8 cellular contexts compared by ENCODE assay signal in genomic region chr18:79963658-79964329, GRCh38. TPM values are rescaled to one million over a fixed set of nuclear protein-coding genes. Genes with fewer than 3 reads are reported as not detected.
DNase-seq lines count a peak whose midpoint lies in the region; TF ChIP-seq lines count a peak whose summit lies in the region.

No MANE protein-coding gene starts in this region.

- CTCF ChIA-PET in activated CD4-positive, alpha-beta memory T cell treated with anti-CD3 and anti-CD28 coated beads for 36 hours (lab: Charles Lee) = interaction anchor here (0.7 to 1.4 kb wide), 7 partner anchors 10 to 284 kb away, joined by 3 to 7 read pairs (median 4); partner anchors contain the start of genes CTDP1 and SLC66A2

- H3K36me3 Mint-ChIP-seq in activated CD4-positive, alpha-beta memory T cell treated with anti-CD3 and anti-CD28 coated beads for 36 hours = no peaks in the 10 kb centered on the region

- H3K9ac ChIP-seq in skeletal muscle tissue (ENCODE audit: low read depth in 1 of 3, low read length in 3 of 3) = peak overlapping the region; percentile 72 to 88 (median 77)

- peaks cover 19% of the 10 kb centered on the region for H3K4me1 ChIP-seq in left ventricle myocardium inferior
- H3K4me1 ChIP-seq in skeletal muscle tissue (ENCODE audit: control insufficient read depth in 3 of 3, insufficient read depth in 3 of 3, low read length in 3 of 3) = peaks cover 6 to 11% (median 8%) of the 10 kb centered on the region in 3 donors

- H3K4me3 ChIP-seq in GM12875 (ENCODE audit: low read depth, low read length) (peak overlapping the region; percentile 60), left ventricle myocardium inferior (peak overlapping the region; percentile 77), skeletal muscle tissue (ENCODE audit: low read length in 3 of 3) (peak overlapping the region; percentile 73 to 76 (median 75))

- DNase-seq in activated CD4-positive, alpha-beta memory T cell treated with anti-CD3 and anti-CD28 coated beads for 36 hours = no peak
- DNase-seq in left ventricle myocardium inferior = no peak
- no peak for DNase-seq in retina
- no peak for DNase-seq in SHP77 (lab: John Stamatoyannopoulos, UW)
- DNase-seq in putamen (ENCODE audit: low spot score) = no peak
- no peak for DNase-seq in SIG-M5 (lab: John Stamatoyannopoulos, UW)

- H3K4me3 Mint-ChIP-seq in activated CD4-positive, alpha-beta memory T cell treated with anti-CD3 and anti-CD28 coated beads for 36 hours = peak overlapping the region; percentile 49

- H3K27ac ChIP-seq in left ventricle myocardium inferior (replicated peaks) (peak overlapping the region; percentile 81), skeletal muscle tissue (ENCODE audit: low read depth, low read length) (peak overlapping the region; percentile 13)

- no peaks in the 10 kb centered on the region for H3K9me3 Mint-ChIP-seq in activated CD4-positive, alpha-beta memory T cell treated with anti-CD3 and anti-CD28 coated beads for 36 hours

- POLR2A ChIA-PET in activated CD4-positive, alpha-beta memory T cell treated with anti-CD3 and anti-CD28 coated beads for 36 hours (lab: Charles Lee) = interaction anchor here (1.2 to 1.7 kb wide), 2 partner anchors 12 to 24 kb away, joined by 6 to 8 read pairs; partner anchors contain the start of genes SLC66A2 and TXNL4A

- intact Hi-C loops in activated CD4-positive, alpha-beta memory T cell treated with anti-CD3 and anti-CD28 coated beads for 36 hours (cut with micrococcal nuclease) = loop anchor here (1.0 to 10.0 kb wide), 4 partner anchors 12 to 559 kb away; partner anchors contain the start of gene SLC66A2
- intact Hi-C loops in left ventricle myocardium inferior (cut with micrococcal nuclease) = no loop called here

- H3K27me3 Mint-ChIP-seq in activated CD4-positive, alpha-beta memory T cell treated with anti-CD3 and anti-CD28 coated beads for 36 hours = peaks cover 4% of the 10 kb centered on the region

- TF ChIP-seq CTCF in GM12875 (IDR thresholded peaks at IDR 0.05; ENCODE audit: borderline replicate concordance, insufficient read depth, low read depth, low read length) (no peak), left ventricle myocardium inferior (IDR thresholded peaks at IDR 0.05; ENCODE audit: borderline replicate concordance) (no peak)

- no peaks in the 10 kb centered on the region for H3K9me3 ChIP-seq in left ventricle myocardium inferior (replicated peaks)
- no peaks in the 10 kb centered on the region for H3K9me3 ChIP-seq in skeletal muscle tissue (ENCODE audit: control insufficient read depth in 3 of 3, low read length in 3 of 3)

- H3K27me3 ChIP-seq in left ventricle myocardium inferior (ENCODE audit: low read depth) (peaks cover 17% of the 10 kb centered on the region), skeletal muscle tissue (ENCODE audit: control insufficient read depth in 3 of 3, insufficient read depth in 3 of 3, low read length in 3 of 3) (peaks cover 0 to 14% (median 6%) of the 10 kb centered on the region in 3 donors)

- H3K36me3 ChIP-seq in left ventricle myocardium inferior (peaks cover 7% of the 10 kb centered on the region), skeletal muscle tissue (ENCODE audit: control insufficient read depth in 3 of 3, insufficient read depth in 3 of 3, low read length in 3 of 3) (peaks cover 0 to 4% (median 2%) of the 10 kb centered on the region in 3 donors)

- H3K4me1 Mint-ChIP-seq in activated CD4-positive, alpha-beta memory T cell treated with anti-CD3 and anti-CD28 coated beads for 36 hours (ENCODE audit: low read depth) = peaks cover 35% of the 10 kb centered on the region

- H3K27ac Mint-ChIP-seq in activated CD4-positive, alpha-beta memory T cell treated with anti-CD3 and anti-CD28 coated beads for 36 hours = no peak overlapping the region

RNA-seq across cellular contexts. Expression of gene HSBP1L1, which starts 0.6 kb away (rescaled TPM):
- total RNA-seq in activated CD4-positive, alpha-beta memory T cell treated with anti-CD3 and anti-CD28 coated beads for 36 hours = 1 to 10 TPM; 8.5 to 8.8 TPM
- total RNA-seq in left ventricle myocardium inferior (12.2 TPM), skeletal muscle tissue (2.1 TPM)

RNA-seq across cellular contexts. Expression of gene SLC66A2, which starts 12.3 kb away (rescaled TPM):
- 10 to 100 TPM; 27.2 to 29.5 TPM for total RNA-seq in activated CD4-positive, alpha-beta memory T cell treated with anti-CD3 and anti-CD28 coated beads for 36 hours
- total RNA-seq in left ventricle myocardium inferior = 27.4 TPM
- 20.4 TPM for total RNA-seq in skeletal muscle tissue

RNA-seq across cellular contexts. Expression of gene TXNL4A, which starts 24.6 kb away (rescaled TPM):
- total RNA-seq in activated CD4-positive, alpha-beta memory T cell treated with anti-CD3 and anti-CD28 coated beads for 36 hours = 100 to 1,000 TPM; 169 to 175 TPM
- total RNA-seq in left ventricle myocardium inferior = 92.0 TPM
- 30.8 TPM for total RNA-seq in skeletal muscle tissue
